In genomic region chr7:145104400-145104799, GRCh38 we compare ENCODE assay signal across 26 cellular contexts.
DNase-seq lines count a peak whose midpoint lies in the region; ATAC-seq, FAIRE-seq and TF ChIP-seq lines count a peak whose summit lies in the region.
"Had no signal": no experiment of that assay in that cellular context is flagged by ENCODE, and none has a peak within 500 bp of the region (broad histone marks: within the 10 kb centered on the region; RNA-seq: fewer than 3 reads in every experiment).

No MANE protein-coding gene starts in this region.

- H3K27ac ChIP-seq in A549 (no peak overlapping the region), MM.1S (ENCODE audit: low read length) (no peak overlapping the region)
- H3K27ac ChIP-seq: BLaER1 had no signal

- no peak for DNase-seq in A549 (ENCODE audit: low read depth in 1 of 2, low spot score in 1 of 2)
- DNase-seq in MM.1S = no peak
- no peak for DNase-seq in frontal cortex (ENCODE audit: low spot score in 2 of 2)
- no peak for DNase-seq in NCI-H524 treated with DMSO at 0.1 percent for 48 hours (lab: John Stamatoyannopoulos, UW)
- DNase-seq in NCI-H2081 (lab: John Stamatoyannopoulos, UW) = no peak
- no peak for DNase-seq in left cardiac atrium
- DNase-seq: 8988T; ACHN; BE2C; C1 segment of cervical spinal cord; CD4-positive, alpha-beta memory T cell; CD4-positive, CD25-positive, alpha-beta regulatory T cell; CD8-positive, alpha-beta memory T cell; COR-L47; DMS 273 treated with DMSO at 0.1 percent for 48 hours; DMS153; DMS53; DMS79; DND-41; EL; GDM1 had no signal

- ATAC-seq in A549 (no peak), left cardiac atrium (no peak)
- ATAC-seq: GM12878 had no signal

- TF ChIP-seq CTCF in A549 (IDR thresholded peaks at IDR 0.05) (no peak), MM.1S (IDR thresholded peaks at IDR 0.05; ENCODE audit: low read length) (no peak)

- no peaks in the 10 kb centered on the region for H4K20me1 ChIP-seq in MM.1S (ENCODE audit: insufficient read depth, low read length)
- H4K20me1 ChIP-seq: BLaER1 had no signal

- H3K79me2 ChIP-seq in MM.1S (ENCODE audit: low read length) = no peaks in the 10 kb centered on the region

- no peaks in the 10 kb centered on the region for H3K36me3 ChIP-seq in MM.1S (replicated peaks; ENCODE audit: insufficient read depth, low read length)
- H3K36me3 ChIP-seq: BE2C, BLaER1 had no signal

- FAIRE-seq in A204.1 (lab: Jason Lieb, UNC) (peak; percentile 43), A549 (lab: Jason Lieb, UNC) (no peak), frontal cortex (lab: Jason Lieb, UNC) (peak; percentile 47)
- FAIRE-seq: GM12878, GM12892, GM18507 had no signal

- no peak overlapping the region for H3K4me2 ChIP-seq in A549
- H3K4me2 ChIP-seq in MM.1S (ENCODE audit: low read depth, low read length) = peak overlapping the region; percentile 3; the same call in 1 of the 2 replicates
- H3K4me2 ChIP-seq: BLaER1 had no signal

- no peak for TF ChIP-seq POLR2A in A549 (IDR thresholded peaks at IDR 0.05; ENCODE audit: low read length)

- no peaks in the 10 kb centered on the region for H3F3A ChIP-seq in MM.1S (ENCODE audit: insufficient read depth, low read length)

- TF ChIP-seq RAD21 in A549 (conservative IDR thresholded peaks at IDR 0.05 in 1 of 2, IDR thresholded peaks at IDR 0.05 in 1 of 2) = no peak

- no peak overlapping the region for H3K9ac ChIP-seq in MM.1S (ENCODE audit: low read length)
- H3K9ac ChIP-seq: BLaER1 had no signal

- 9% methylated on average over 1 of the region's 1 CpG for WGBS in A549 (ENCODE audit: missing lambda C conversion rate)

- intact Hi-C loops in left cardiac atrium (cut with DNase I) = no loop called here

- H3K4me1 ChIP-seq in A549 (no peaks in the 10 kb centered on the region), MM.1S (ENCODE audit: low read length) (no peaks in the 10 kb centered on the region)
- H3K4me1 ChIP-seq: BE2C, BLaER1 had no signal

- H3K9me3 ChIP-seq in A549 = no peaks in the 10 kb centered on the region
- no peaks in the 10 kb centered on the region for H3K9me3 ChIP-seq in MM.1S (replicated peaks; ENCODE audit: insufficient read depth, low read length)
- H3K9me3 ChIP-seq: BE2C, BLaER1 had no signal

- H2AFZ ChIP-seq in MM.1S (ENCODE audit: low read length) = no peak overlapping the region

- POLR2A ChIA-PET in A549 (lab: Yijun Ruan, JAX) = no interaction called here

- no peaks in the 10 kb centered on the region for H3K9me2 ChIP-seq in MM.1S (replicated peaks; ENCODE audit: insufficient read depth, low read length)

- H3K27me3 ChIP-seq in MM.1S (replicated peaks; ENCODE audit: insufficient read depth, low read length) = no peaks in the 10 kb centered on the region
- H3K27me3 ChIP-seq: BE2C, BLaER1 had no signal

- CTCF ChIA-PET in A549 (lab: Yijun Ruan, JAX) = no interaction called here

- H3K4me3 ChIP-seq in A549 (no peak overlapping the region), MM.1S (ENCODE audit: low read length) (no peak overlapping the region)
- H3K4me3 ChIP-seq: BLaER1, GM12878 had no signal

- TF ChIP-seq EP300 in A549 (IDR thresholded peaks at IDR 0.05) = no peak

TF ChIP-seq in A549, 52 proteins besides CTCF, POLR2A, EP300 and RAD21:
- peak; percentile 52 for TF ChIP-seq MAFK (IDR thresholded peaks at IDR 0.05; ENCODE audit: partially characterized antibody)
- TF ChIP-seq JUN (IDR thresholded peaks at IDR 0.05) = no peak
